Comparison of ENCODE assay signal across 24 cellular contexts in genomic region chr10:1664565-1664964, GRCh38.
A peak's percentile ranks its signal among the peaks of the same experiment; 100 is the strongest.
DNase-seq lines count a peak whose midpoint lies in the region; ATAC-seq, FAIRE-seq and TF ChIP-seq lines count a peak whose summit lies in the region.
"Had no signal": no experiment of that assay in that cellular context is flagged by ENCODE, and none has a peak within 500 bp of the region (broad histone marks: within the 10 kb centered on the region; RNA-seq: fewer than 3 reads in every experiment).

No MANE protein-coding gene starts in this region.

- TF ChIP-seq EP300 in GM12878 (IDR thresholded peaks at IDR 0.05; ENCODE audit: borderline replicate concordance in 1 of 2, control insufficient read depth in 1 of 2, low read depth in 2 of 2, low read length in 2 of 2): no peak

- RAD21 ChIA-PET in GM12878 (lab: Charles Lee; ENCODE audit: unreplicated experiment): no interaction called here

- H3K4me1 Mint-ChIP-seq in nephron progenitor cell: peaks cover 42% of the 10 kb centered on the region
- H3K4me1 Mint-ChIP-seq in CD8-positive, alpha-beta T cell (ENCODE audit: low read depth): no peaks in the 10 kb centered on the region
- H3K4me1 Mint-ChIP-seq: CD14-positive monocyte had no signal

- H3F3A ChIP-seq in DOHH2 (ENCODE audit: control insufficient read depth, insufficient read depth): no peaks in the 10 kb centered on the region

- no peak for DNase-seq in GM12878 (ENCODE audit: low read depth, low spot score)
- DNase-seq in nephron progenitor cell: no peak
- DNase-seq in posterior vena cava (ENCODE audit: low spot score): peak; percentile 44
- DNase-seq in activated T-cell treated with anti-CD3 and anti-CD28 coated beads, Interleukin-2, amount 50 U/mL, for 1 hour: no peak
- DNase-seq in AG08395 (ENCODE audit: low spot score): no peak
- no peak for DNase-seq in CD8-positive, alpha-beta T cell
- DNase-seq: AML-193; BE2C; Calu3; CD4-positive, alpha-beta T cell; COR-L47; DMS53; DMS79 treated with DMSO at 0.1 percent for 48 hours; GM23248; H7; HCEC 1CT had no signal

- no peak overlapping the region for H3K27ac ChIP-seq in DOHH2 (ENCODE audit: low read depth, low read length)
- no peak overlapping the region for H3K27ac ChIP-seq in GM12878 (ENCODE audit: control insufficient read depth, insufficient read depth)
- no peak overlapping the region for H3K27ac ChIP-seq in CD8-positive, alpha-beta T cell (ENCODE audit: low read depth, low read length)
- H3K27ac ChIP-seq: BLaER1 treated with 17β-estradiol and CSF1 and Interleukin-3, amounts not matched to agents 10 nM and 100 nM; GM23248 had no signal

- POLR2A ChIA-PET in GM12878 (lab: Charles Lee): interaction anchor here (1.0 kb wide), 1 partner anchor 27 kb away, joined by 3 read pairs; no protein-coding TSS in a partner anchor
- POLR2A ChIA-PET in CD8-positive, alpha-beta T cell (lab: Charles Lee): no interaction called here

- no peak overlapping the region for H3K9ac ChIP-seq in GM12878 (ENCODE audit: control insufficient read depth, insufficient read depth, low read length)
- H3K9ac ChIP-seq: BLaER1 treated with 17β-estradiol and CSF1 and Interleukin-3, amounts not matched to agents 10 nM and 100 nM; GM23248 had no signal

- intact Hi-C loops in GM12878 (cut with micrococcal nuclease; ENCODE audit: unreplicated experiment): loop anchor here (5.0 to 10.0 kb wide), 2 partner anchors 73 to 240 kb away; partner anchors contain the start of gene ADARB2
- intact Hi-C loops in posterior vena cava (cut with DNase I): no loop called here
- intact Hi-C loops in CD8-positive, alpha-beta T cell (cut with DNase I, micrococcal nuclease): no loop called here

- H3K9me2 ChIP-seq in DOHH2 (replicated peaks; ENCODE audit: control insufficient read depth, low read length): no peaks in the 10 kb centered on the region

- no TSS peak for BruUV-seq in GM12878 (replicated peaks; lab: Mats Ljungman, UMichigan)

- CTCF ChIA-PET in GM12878 (lab: Yijun Ruan, JAX): interaction anchor here (1.2 kb wide), 1 partner anchor 9 kb away, joined by 3 read pairs; no protein-coding TSS in a partner anchor
- CTCF ChIA-PET in CD8-positive, alpha-beta T cell (lab: Charles Lee): no interaction called here

- in situ Hi-C loops in GM12878 (cut with MboI): no loop called here

- H3K9me3 Mint-ChIP-seq in nephron progenitor cell: peaks cover 19% of the 10 kb centered on the region
- no peaks in the 10 kb centered on the region for H3K9me3 Mint-ChIP-seq in CD8-positive, alpha-beta T cell
- H3K9me3 Mint-ChIP-seq: CD14-positive monocyte; CD4-positive, alpha-beta T cell had no signal

- peak overlapping the region; percentile 14 for H3K27ac Mint-ChIP-seq in nephron progenitor cell
- H3K27ac Mint-ChIP-seq in CD8-positive, alpha-beta T cell: no peak overlapping the region
- H3K27ac Mint-ChIP-seq: CD14-positive monocyte; CD4-positive, alpha-beta T cell had no signal

- H3K9me3 ChIP-seq in DOHH2 (ENCODE audit: control insufficient read depth, insufficient read depth, low read length): no peaks in the 10 kb centered on the region
- no peaks in the 10 kb centered on the region for H3K9me3 ChIP-seq in GM12878 (replicated peaks; ENCODE audit: control insufficient read depth, insufficient read depth, low read length)
- H3K9me3 ChIP-seq in CD8-positive, alpha-beta T cell (ENCODE audit: low read length): no peaks in the 10 kb centered on the region
- H3K9me3 ChIP-seq: BE2C; BLaER1 treated with 17β-estradiol and CSF1 and Interleukin-3, amounts not matched to agents 10 nM and 100 nM had no signal

- H3K36me3 Mint-ChIP-seq in nephron progenitor cell (ENCODE audit: low read depth): no peaks in the 10 kb centered on the region
- H3K36me3 Mint-ChIP-seq in CD8-positive, alpha-beta T cell: no peaks in the 10 kb centered on the region
- H3K36me3 Mint-ChIP-seq: CD14-positive monocyte had no signal

- H3K4me3 ChIP-seq in DOHH2 (ENCODE audit: low read length) (no peak overlapping the region), GM12878 (no peak overlapping the region)
- no peak overlapping the region for H3K4me3 ChIP-seq in CD8-positive, alpha-beta T cell (ENCODE audit: low read depth, low read length)
- H3K4me3 ChIP-seq: BLaER1 treated with 17β-estradiol and CSF1 and Interleukin-3, amounts not matched to agents 10 nM and 100 nM; GM23248 had no signal

- H3K27me3 ChIP-seq in DOHH2 (ENCODE audit: control insufficient read depth, low read length) (peaks cover 44% of the 10 kb centered on the region), GM12878 (replicated peaks in 1 of 2; ENCODE audit: control insufficient read depth in 2 of 2, insufficient read depth in 2 of 2, low read length in 1 of 2) (no peaks in the 10 kb centered on the region)
- H3K27me3 ChIP-seq in CD8-positive, alpha-beta T cell (ENCODE audit: insufficient read depth, low read length): no peaks in the 10 kb centered on the region
- H3K27me3 ChIP-seq: BE2C had no signal

- H4K20me1 ChIP-seq in DOHH2 (ENCODE audit: control insufficient read depth, insufficient read depth, low read depth, low read length) (no peaks in the 10 kb centered on the region), GM12878 (ENCODE audit: control insufficient read depth, insufficient read depth) (no peaks in the 10 kb centered on the region)

- H3K79me2 ChIP-seq in DOHH2 (ENCODE audit: control insufficient read depth, low read length): no peaks in the 10 kb centered on the region
- no peaks in the 10 kb centered on the region for H3K79me2 ChIP-seq in GM12878 (ENCODE audit: control insufficient read depth, insufficient read depth, low read length)

- no peak overlapping the region for H2AFZ ChIP-seq in GM12878 (ENCODE audit: control insufficient read depth, low read depth, low read length)
- H2AFZ ChIP-seq: GM23248 had no signal

- no peak for TF ChIP-seq POLR2A in GM12878 (IDR thresholded peaks at IDR 0.05; ENCODE audit: low read depth, low read length)

- H3K36me3 ChIP-seq in DOHH2 (ENCODE audit: control insufficient read depth, low read length) (no peaks in the 10 kb centered on the region), GM12878 (ENCODE audit: control insufficient read depth in 2 of 2, insufficient read depth in 2 of 2, low read length in 1 of 2) (no peaks in the 10 kb centered on the region)
- no peaks in the 10 kb centered on the region for H3K36me3 ChIP-seq in CD8-positive, alpha-beta T cell (ENCODE audit: insufficient read depth, low read length)
- H3K36me3 ChIP-seq: BE2C; BLaER1 treated with 17β-estradiol and CSF1 and Interleukin-3, amounts not matched to agents 10 nM and 100 nM had no signal

- peaks cover 35% of the 10 kb centered on the region for H3K4me1 ChIP-seq in DOHH2 (ENCODE audit: control insufficient read depth, low read length)
- H3K4me1 ChIP-seq in GM12878 (ENCODE audit: control insufficient read depth, insufficient read depth, low read length): peaks cover 19% of the 10 kb centered on the region
- no peaks in the 10 kb centered on the region for H3K4me1 ChIP-seq in CD8-positive, alpha-beta T cell (ENCODE audit: insufficient read depth, low read length)
- H3K4me1 ChIP-seq: BE2C had no signal

- H3K4me2 ChIP-seq in DOHH2 (ENCODE audit: low read length) (peak overlapping the region; percentile 5; the same call in 1 of the 2 replicates), GM12878 (ENCODE audit: control insufficient read depth, insufficient read depth) (no peak overlapping the region)

- no peak for TF ChIP-seq RAD21 in GM12878 (IDR thresholded peaks at IDR 0.05; ENCODE audit: insufficient read depth, low read depth, low read length)

- 61% methylated on average over 10 of the region's 10 CpGs for WGBS in GM12878 (ENCODE audit: insufficient coverage, insufficient replicate concordance, low lambda C conversion rate, missing lambda C conversion rate)

- peaks cover 18% of the 10 kb centered on the region for H3K27me3 Mint-ChIP-seq in nephron progenitor cell (ENCODE audit: low read depth, poor library complexity)
- H3K27me3 Mint-ChIP-seq in CD8-positive, alpha-beta T cell (ENCODE audit: low read depth): peaks cover 13% of the 10 kb centered on the region

- ATAC-seq in GM12878 (peak; percentile 11), GM21529 (IDR thresholded peaks at IDR 0.05; ENCODE audit: unreplicated experiment) (no peak)
- no peak for ATAC-seq in CD8-positive, alpha-beta T cell

- no peak overlapping the region for H3K4me3 Mint-ChIP-seq in nephron progenitor cell
- H3K4me3 Mint-ChIP-seq in CD8-positive, alpha-beta T cell: no peak overlapping the region
- H3K4me3 Mint-ChIP-seq: CD14-positive monocyte; CD4-positive, alpha-beta T cell had no signal

- TF ChIP-seq CTCF in DOHH2 (IDR thresholded peaks at IDR 0.05; ENCODE audit: low read depth, low read length, poor library complexity, severe bottlenecking) (no peak), GM12878 (IDR thresholded peaks at IDR 0.05 in 2 of 3, conservative IDR thresholded peaks at IDR 0.05 in 1 of 3; ENCODE audit: control insufficient read depth in 2 of 3, extremely low read depth in 1 of 3, insufficient read depth in 1 of 3, low read depth in 3 of 3, low read length in 3 of 3) (no peak), nephron progenitor cell (IDR thresholded peaks at IDR 0.05) (no peak)
- TF ChIP-seq CTCF in CD8-positive, alpha-beta T cell (IDR thresholded peaks at IDR 0.05): no peak

- SMC1A ChIA-PET in GM12878 (lab: Charles Lee; ENCODE audit: uncharacterized antibody, unreplicated experiment): interaction anchor here (0.7 kb wide), 1 partner anchor 67 kb away, joined by 3 read pairs; no protein-coding TSS in a partner anchor

- no peak for FAIRE-seq in GM12878 (lab: Jason Lieb, UNC)
- FAIRE-seq: G401.6, GM12891, GM18507, H1 had no signal

TF ChIP-seq in GM12878, 131 proteins besides CTCF, POLR2A, EP300 and RAD21:
- TF ChIP-seq JUND (IDR thresholded peaks at IDR 0.05; ENCODE audit: low read depth, low read length) (no peak), HDAC6 (IDR thresholded peaks at IDR 0.05; ENCODE audit: unreplicated experiment) (no peak)
